In the genomic region with DNA sequence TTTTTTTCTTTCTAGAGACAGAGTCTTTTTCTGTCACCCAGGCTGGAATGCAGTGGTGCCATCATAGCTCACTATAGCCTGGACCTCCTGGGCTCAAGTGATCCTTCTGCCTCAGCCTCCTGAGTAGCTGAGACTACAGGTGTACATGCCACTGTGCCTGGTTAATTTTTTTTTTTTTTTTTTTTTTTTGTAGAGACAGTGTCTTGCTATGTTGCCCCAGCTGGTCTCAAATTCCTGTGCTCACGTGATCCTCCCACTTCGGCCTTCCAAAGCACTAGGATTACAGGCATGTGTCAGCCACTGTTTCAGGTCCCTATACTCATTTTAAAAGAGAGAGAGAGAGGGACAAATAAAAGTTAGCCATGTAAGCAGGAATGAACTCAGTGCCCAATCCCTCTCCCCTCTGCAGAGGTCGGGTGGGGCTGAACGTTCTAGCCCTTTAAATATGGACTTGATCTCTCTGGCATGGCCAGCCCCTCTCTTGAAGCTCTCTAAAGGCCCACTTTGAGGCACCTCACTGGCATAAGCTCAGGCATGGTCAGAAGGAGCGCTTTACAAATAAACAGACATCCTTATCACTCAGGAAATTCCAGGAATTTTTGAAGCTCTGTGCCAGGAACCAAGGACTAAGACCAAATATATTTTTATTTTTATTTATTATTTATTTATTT, we compare ENCODE assay signal across 12 cellular contexts. TPM values are rescaled to one million over a fixed set of nuclear protein-coding genes. Genes with fewer than 3 reads are reported as not detected.
A peak's percentile ranks its signal among the peaks of the same experiment; 100 is the strongest.
DNase-seq lines count a peak whose midpoint lies in the region; ATAC-seq, FAIRE-seq and TF ChIP-seq lines count a peak whose summit lies in the region.
"Had no signal": no experiment of that assay in that cellular context is flagged by ENCODE, and none has a peak within 500 bp of the region (broad histone marks: within the 10 kb centered on the region; RNA-seq: fewer than 3 reads in every experiment).

No MANE protein-coding gene starts in this region.

- no peaks in the 10 kb centered on the region for H3K36me3 ChIP-seq in CD8-positive, alpha-beta T cell (ENCODE audit: insufficient read depth, low read length)
- no peaks in the 10 kb centered on the region for H3K36me3 ChIP-seq in K562 (ENCODE audit: control insufficient read depth, insufficient read depth, low read length)
- H3K36me3 ChIP-seq: vagina had no signal

- no peak for FAIRE-seq in K562 (lab: Jason Lieb, UNC)

- peak overlapping the region; percentile 32 for H3K27ac Mint-ChIP-seq in CD8-positive, alpha-beta T cell
- H3K27ac Mint-ChIP-seq in osteocyte (ENCODE audit: unreplicated experiment) = no peak overlapping the region
- H3K27ac Mint-ChIP-seq: brain had no signal

- 38% methylated on average over 5 of the region's 5 CpGs for WGBS in K562 (ENCODE audit: insufficient coverage, low coverage, missing lambda C conversion rate)

- no peaks in the 10 kb centered on the region for H4K20me1 ChIP-seq in K562 (replicated peaks; ENCODE audit: control insufficient read depth, insufficient read depth, low read length)

- H3K4me2 ChIP-seq in K562 (ENCODE audit: insufficient read depth, low read length) = no peak overlapping the region

- H3K27ac ChIP-seq in CD8-positive, alpha-beta T cell (ENCODE audit: low read depth, low read length) = no peak overlapping the region
- peak overlapping the region; percentile 35; the same call in 1 of the 3 replicates for H3K27ac ChIP-seq in K562 (ENCODE audit: extremely low read depth, low read depth, low read length)
- H3K27ac ChIP-seq: vagina had no signal

- TF ChIP-seq EP300 in Ishikawa (IDR thresholded peaks at IDR 0.05; ENCODE audit: borderline replicate concordance) (no peak), K562 (IDR thresholded peaks at IDR 0.05; ENCODE audit: low read length) (no peak)

- peak overlapping the region; percentile 44; the same call in 1 of the 2 replicates for H2AFZ ChIP-seq in K562 (ENCODE audit: low read depth, low read length)

- peaks cover 57% of the 10 kb centered on the region for H3K4me1 Mint-ChIP-seq in CD8-positive, alpha-beta T cell (ENCODE audit: low read depth)
- peaks cover 28% of the 10 kb centered on the region for H3K4me1 Mint-ChIP-seq in osteocyte (ENCODE audit: unreplicated experiment)

- DNase-seq in CD8-positive, alpha-beta T cell = no peak
- DNase-seq in K562 (ENCODE audit: extremely low read depth in 1 of 4, low spot score in 3 of 4) (no peak), myocyte (ENCODE audit: low read depth) (peak; percentile 26), HK-2 (ENCODE audit: unreplicated experiment) (no peak), osteocyte (ENCODE audit: extremely low spot score, unreplicated experiment) (no peak), NCI-H2171 (lab: John Stamatoyannopoulos, UW) (no peak)
- DNase-seq: activated CD4-positive, alpha-beta T cell treated with anti-CD3 and anti-CD28 coated beads for 4 hours; OCI-M1 had no signal

- in situ Hi-C loops in K562 (cut with MboI) = no loop called here

- no peaks in the 10 kb centered on the region for H3K27me3 ChIP-seq in CD8-positive, alpha-beta T cell (ENCODE audit: insufficient read depth, low read length)
- no peaks in the 10 kb centered on the region for H3K27me3 ChIP-seq in K562 (ENCODE audit: control insufficient read depth in 2 of 2, insufficient read depth in 2 of 2, low read length in 2 of 2)
- H3K27me3 ChIP-seq: vagina had no signal

- BruUV-seq in K562 (replicated peaks; lab: Mats Ljungman, UMichigan) = no TSS peak

- TF ChIP-seq POLR2A in K562 (conservative IDR thresholded peaks at IDR 0.05) = no peak

- H3K79me2 ChIP-seq in K562 (ENCODE audit: control insufficient read depth, insufficient read depth, low read length) = no peaks in the 10 kb centered on the region

- no peak for TF ChIP-seq CTCF in CD8-positive, alpha-beta T cell (IDR thresholded peaks at IDR 0.05)
- TF ChIP-seq CTCF in K562 (IDR thresholded peaks at IDR 0.05 in 2 of 3, conservative IDR thresholded peaks at IDR 0.05 in 1 of 3; ENCODE audit: insufficient read depth in 2 of 3, low read depth in 1 of 3, low read length in 3 of 3) (no peak), osteocyte (IDR thresholded peaks at IDR 0.05) (no peak)

- POLR2A ChIA-PET in CD8-positive, alpha-beta T cell (lab: Charles Lee) = interaction anchor here (0.6 to 3.1 kb wide), 10 partner anchors 8 to 86 kb away, joined by 3 to 14 read pairs (median 4); a partner anchor contains a TSS
- POLR2A ChIA-PET in K562 (lab: Yijun Ruan, JAX) = interaction anchor here (0.7 to 1.6 kb wide), 4 partner anchors 10 to 102 kb away, joined by 3 to 14 read pairs (median 4); a partner anchor contains a TSS

- no peaks in the 10 kb centered on the region for H3K27me3 Mint-ChIP-seq in CD8-positive, alpha-beta T cell (ENCODE audit: low read depth)
- no peaks in the 10 kb centered on the region for H3K27me3 Mint-ChIP-seq in osteocyte (ENCODE audit: unreplicated experiment)
- H3K27me3 Mint-ChIP-seq: brain had no signal

- peak overlapping the region in 1 of 2 experiments; percentile 68; a peak in 1 of 4 replicates for H3K9ac ChIP-seq in K562 (ENCODE audit: insufficient read depth in 1 of 2, low read depth in 2 of 2, low read length in 2 of 2)

- intact Hi-C loops in CD8-positive, alpha-beta T cell (cut with DNase I, micrococcal nuclease) = no loop called here
- intact Hi-C loops in K562 (cut with micrococcal nuclease) = no loop called here

- H3K4me1 ChIP-seq in CD8-positive, alpha-beta T cell (ENCODE audit: insufficient read depth, low read length) = peaks cover 45% of the 10 kb centered on the region
- H3K4me1 ChIP-seq in K562 (replicated peaks in 1 of 2; ENCODE audit: control insufficient read depth in 2 of 2, insufficient read depth in 2 of 2, low read length in 2 of 2) = peaks cover 19 to 53% of the 10 kb centered on the region in 2 experiments

- H3K9me1 ChIP-seq in K562 (ENCODE audit: control insufficient read depth, insufficient read depth, low read length) = no peaks in the 10 kb centered on the region

- no peak overlapping the region for H3K4me3 ChIP-seq in CD8-positive, alpha-beta T cell (ENCODE audit: low read depth, low read length)
- no peak overlapping the region for H3K4me3 ChIP-seq in K562
- H3K4me3 ChIP-seq: vagina had no signal

- no peaks in the 10 kb centered on the region for H3K9me3 ChIP-seq in CD8-positive, alpha-beta T cell (ENCODE audit: low read length)
- no peaks in the 10 kb centered on the region for H3K9me3 ChIP-seq in K562 (replicated peaks; ENCODE audit: control insufficient read depth, insufficient read depth, low read depth, low read length)
- H3K9me3 ChIP-seq: vagina had no signal

- no peak for ATAC-seq in CD8-positive, alpha-beta T cell
- no peak for ATAC-seq in K562
- ATAC-seq in GM18520 (IDR thresholded peaks at IDR 0.05; ENCODE audit: unreplicated experiment) = no peak

- no peak for TF ChIP-seq RAD21 in Ishikawa (IDR thresholded peaks at IDR 0.05; ENCODE audit: low read depth)
- no peak for TF ChIP-seq RAD21 in K562 (CRISPR knock-in tag; conservative IDR thresholded peaks at IDR 0.05 in 1 of 2, IDR thresholded peaks at IDR 0.05 in 1 of 2)

- CTCF ChIA-PET in CD8-positive, alpha-beta T cell (lab: Charles Lee) = interaction anchor here (0.7 to 12.9 kb wide), 10 partner anchors 9 to 138 kb away, joined by 3 to 306 read pairs (median 4); a partner anchor contains a TSS
- CTCF ChIA-PET in K562 (lab: Yijun Ruan, JAX; ENCODE audit: low intra/inter-chr PET ratio) = no interaction called here

- no peaks in the 10 kb centered on the region for H3K9me3 Mint-ChIP-seq in CD8-positive, alpha-beta T cell
- no peaks in the 10 kb centered on the region for H3K9me3 Mint-ChIP-seq in osteocyte (ENCODE audit: unreplicated experiment)

- H3K36me3 Mint-ChIP-seq in CD8-positive, alpha-beta T cell = no peaks in the 10 kb centered on the region
- no peaks in the 10 kb centered on the region for H3K36me3 Mint-ChIP-seq in osteocyte (ENCODE audit: unreplicated experiment)
- H3K36me3 Mint-ChIP-seq: brain had no signal

- no peak overlapping the region for H3K4me3 Mint-ChIP-seq in CD8-positive, alpha-beta T cell
- no peak overlapping the region for H3K4me3 Mint-ChIP-seq in osteocyte (ENCODE audit: unreplicated experiment)
- H3K4me3 Mint-ChIP-seq: brain had no signal

RNA-seq across cellular contexts. Expression of a gene that starts 9.0 kb away (rescaled TPM):
- 10 to 100 TPM; 48.8 to 50.7 TPM for total RNA-seq in CD8-positive, alpha-beta T cell
- 11.1 and 19.1 TPM in 2 replicates for total RNA-seq in K562 (2011; cell fraction: chromatin; rRNA removed; ENCODE audit: low replicate concordance)
- total RNA-seq in K562 (2011; cell fraction: nucleolus; rRNA removed) = 13.9 and 18.2 TPM in 2 replicates
- total RNA-seq in K562 (2011; cell fraction: nucleoplasm; rRNA removed) = 16.9 and 26.9 TPM in 2 replicates
- total RNA-seq in K562 (2014; rRNA removed) = 36.7 and 41.2 TPM in 2 replicates
- 49.3 and 62.5 TPM in 2 replicates for total RNA-seq in K562 (2014; rRNA removed; fragmentation: Illumina TruSeq; extraction: Trizol)
- 31.9 and 33.9 TPM in 2 replicates for total RNA-seq in K562 (2015; rRNA removed; fragmentation: Illumina TruSeq; extraction: Trizol)
- total RNA-seq in K562 (2021) = 45.6 and 46.5 TPM in 2 replicates
- 49.4 and 108 TPM in 2 replicates for polyA plus RNA-seq in K562 (2011; rRNA removed)
- polyA plus RNA-seq in K562 (2011; cell fraction: cytosol; rRNA removed) = 24.3 and 27.5 TPM in 2 replicates
- polyA plus RNA-seq in K562 (2011; cell fraction: nucleus; rRNA removed) = 22.6 and 24.2 TPM in 2 replicates
- 44.7 and 93.0 TPM in 2 replicates for polyA plus RNA-seq in K562 (2012)
- polyA plus RNA-seq in K562 (2014; fragmentation: Illumina TruSeq; extraction: Trizol) = 57.7 and 78.3 TPM in 2 replicates
- polyA plus RNA-seq in K562 (2014; fragmentation: Nextera tagmentation; extraction: Ambion mirVana) = 10 to 100 TPM; 63.8 to 68.7 TPM
- 61.9 and 66.9 TPM in 2 replicates for polyA plus RNA-seq in K562 (2014; rRNA removed)
- polyA minus RNA-seq in K562 (2011; rRNA and poly(A)+ RNA removed) = 48.6 and 55.2 TPM in 2 replicates
- polyA minus RNA-seq in K562 (2011; cell fraction: cytosol; rRNA and poly(A)+ RNA removed) = 25.9 and 43.6 TPM in 2 replicates
- 20.3 and 22.5 TPM in 2 replicates for polyA minus RNA-seq in K562 (2011; cell fraction: nucleus; rRNA and poly(A)+ RNA removed)
- total RNA-seq in myocyte = 19.3 and 33.5 TPM in 2 replicates
- 10.9 TPM for polyA plus RNA-seq in myocyte (2012)
- 13.7 and 14.8 TPM in 2 replicates for total RNA-seq in osteocyte

RNA-seq across cellular contexts. Expression of a gene that starts 52.5 kb away (rescaled TPM):
- 10 to 100 TPM; 36.0 to 39.1 TPM for total RNA-seq in CD8-positive, alpha-beta T cell
- 38.5 and 40.9 TPM in 2 replicates for total RNA-seq in K562 (2011; cell fraction: chromatin; rRNA removed; ENCODE audit: low replicate concordance)
- total RNA-seq in K562 (2011; cell fraction: nucleolus; rRNA removed) = 25.5 and 30.9 TPM in 2 replicates
- total RNA-seq in K562 (2011; cell fraction: nucleoplasm; rRNA removed) = 39.8 and 60.8 TPM in 2 replicates
- total RNA-seq in K562 (2014; rRNA removed) = 18.8 and 18.9 TPM in 2 replicates
- 30.7 and 37.5 TPM in 2 replicates for total RNA-seq in K562 (2014; rRNA removed; fragmentation: Illumina TruSeq; extraction: Trizol)
- total RNA-seq in K562 (2015; rRNA removed; fragmentation: Illumina TruSeq; extraction: Trizol) = 18.4 and 21.5 TPM in 2 replicates
- total RNA-seq in K562 (2021) = 31.7 and 37.0 TPM in 2 replicates
- polyA plus RNA-seq in K562 (2011; rRNA removed) = 72.3 and 136 TPM in 2 replicates
- polyA plus RNA-seq in K562 (2011; cell fraction: cytosol; rRNA removed) = 68.2 and 93.0 TPM in 2 replicates
- 24.3 and 46.3 TPM in 2 replicates for polyA plus RNA-seq in K562 (2011; cell fraction: nucleus; rRNA removed)
- 21.2 and 35.3 TPM in 2 replicates for polyA plus RNA-seq in K562 (2012)
- polyA plus RNA-seq in K562 (2014; fragmentation: Illumina TruSeq; extraction: Trizol) = 34.6 and 40.3 TPM in 2 replicates
- 10 to 100 TPM; 12.1 to 20.0 TPM for polyA plus RNA-seq in K562 (2014; fragmentation: Nextera tagmentation; extraction: Ambion mirVana)
- polyA plus RNA-seq in K562 (2014; rRNA removed) = 26.6 and 32.2 TPM in 2 replicates
- polyA minus RNA-seq in K562 (2011; rRNA and poly(A)+ RNA removed) = 75.4 and 149 TPM in 2 replicates
- 34.9 and 85.8 TPM in 2 replicates for polyA minus RNA-seq in K562 (2011; cell fraction: cytosol; rRNA and poly(A)+ RNA removed)
- 14.3 and 16.3 TPM in 2 replicates for polyA minus RNA-seq in K562 (2011; cell fraction: nucleus; rRNA and poly(A)+ RNA removed)
- total RNA-seq in myocyte = 3.8 and 4.3 TPM in 2 replicates
- 1.6 TPM for polyA plus RNA-seq in myocyte (2012)
- 0.34 and 0.48 TPM in 2 replicates for total RNA-seq in osteocyte
